Comparison of ENCODE assay signal across 21 cellular contexts in the genomic region with DNA sequence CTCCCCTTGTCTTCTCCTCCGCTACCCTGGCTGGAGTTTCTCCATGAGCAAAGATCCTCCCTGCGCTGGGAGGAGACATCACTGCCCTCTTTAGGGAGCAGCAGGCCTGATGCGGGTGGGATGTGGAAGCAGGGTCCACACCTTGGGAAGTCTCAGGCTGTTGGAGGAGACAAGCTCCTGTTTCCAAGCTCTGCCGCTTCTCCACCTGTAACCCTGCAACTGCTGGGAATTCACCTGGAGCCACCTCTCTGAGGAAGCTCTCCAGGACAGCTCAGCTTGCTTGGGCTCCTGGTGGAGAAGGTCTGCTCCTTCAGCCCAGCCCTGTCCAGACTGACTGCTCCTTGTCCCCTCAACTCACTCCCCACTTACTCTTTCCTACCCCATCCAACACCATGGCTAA. TPM values are rescaled to one million over a fixed set of nuclear protein-coding genes. Genes with fewer than 3 reads are reported as not detected.
DNase-seq lines count a peak whose midpoint lies in the region; ATAC-seq and TF ChIP-seq lines count a peak whose summit lies in the region.
"Had no signal": no experiment of that assay in that cellular context is flagged by ENCODE, and none has a peak within 500 bp of the region (broad histone marks: within the 10 kb centered on the region; RNA-seq: fewer than 3 reads in every experiment).

No MANE protein-coding gene starts in this region.

- H2BK5ac ChIP-seq in H9 (ENCODE audit: insufficient read length, low read length), result no peak overlapping the region

- intact Hi-C loops in CD8-positive, alpha-beta T cell (cut with DNase I, micrococcal nuclease), result no loop called here

- no peak overlapping the region for H3K4me3 ChIP-seq in RWPE2 (ENCODE audit: severe bottlenecking)
- H3K4me3 ChIP-seq in CD8-positive, alpha-beta T cell (ENCODE audit: low read depth, low read length), result no peak overlapping the region
- H3K4me3 ChIP-seq: BLaER1 treated with 17β-estradiol and CSF1 and Interleukin-3, amounts not matched to agents 10 nM and 100 nM; HAP-1; K562 had no signal

- H2BK12ac ChIP-seq in H9 (ENCODE audit: insufficient read length, low read depth, low read length), result no peak overlapping the region

- H2BK15ac ChIP-seq in H9 (ENCODE audit: low read depth, low read length), result no peak overlapping the region

- H3K23ac ChIP-seq in H9 (ENCODE audit: insufficient read length, low read depth, low read length), result no peak overlapping the region

- no peak for DNase-seq in H9
- DNase-seq in RWPE2 (ENCODE audit: low spot score), result peak; percentile 35
- DNase-seq in neural crest cell (ENCODE audit: low read depth, low spot score), result no peak
- DNase-seq in HFFc6, result no peak
- no peak for DNase-seq in CD8-positive, alpha-beta T cell
- DNase-seq: CD8-positive, alpha-beta memory T cell; COR-L47; DMS 273 treated with DMSO at 0.1 percent for 48 hours; DMS53; DND-41; EL; GOT3 had no signal

- H3K27ac ChIP-seq in H9 (ENCODE audit: insufficient read length, low read depth, low read length) (no peak overlapping the region), RWPE2 (ENCODE audit: poor library complexity, severe bottlenecking) (no peak overlapping the region)
- H3K27ac ChIP-seq in CD8-positive, alpha-beta T cell (ENCODE audit: low read depth, low read length), result no peak overlapping the region
- H3K27ac ChIP-seq: BLaER1 treated with 17β-estradiol and CSF1 and Interleukin-3, amounts not matched to agents 10 nM and 100 nM; HL-60 had no signal

- H3K56ac ChIP-seq in H9 (ENCODE audit: insufficient read length, low read depth, low read length), result no peak overlapping the region

- H3K79me1 ChIP-seq in H9 (ENCODE audit: insufficient read depth, low read depth, low read length, poor library complexity, severe bottlenecking), result no peaks in the 10 kb centered on the region

- CTCF ChIA-PET in CD8-positive, alpha-beta T cell (lab: Charles Lee), result interaction anchor here (0.7 to 7.8 kb wide), 4 partner anchors 95 to 178 kb away, joined by 3 to 58 read pairs (median 3); a partner anchor contains a TSS

- H3K18ac ChIP-seq in H9 (ENCODE audit: insufficient read length, low read depth, low read length), result no peak overlapping the region

- H2AK5ac ChIP-seq in H9 (ENCODE audit: insufficient read length, low read length), result no peak overlapping the region

- no peak overlapping the region for H3K14ac ChIP-seq in H9 (ENCODE audit: insufficient read depth, low read length)

- H3K4me1 ChIP-seq in H9 (ENCODE audit: insufficient read depth, low read length) (no peaks in the 10 kb centered on the region), RWPE2 (ENCODE audit: insufficient read depth, poor library complexity, severe bottlenecking) (no peaks in the 10 kb centered on the region)
- no peaks in the 10 kb centered on the region for H3K4me1 ChIP-seq in CD8-positive, alpha-beta T cell (ENCODE audit: insufficient read depth, low read length)
- H3K4me1 ChIP-seq: HAP-1 had no signal

- no peak overlapping the region for H3K9ac ChIP-seq in H9 (ENCODE audit: extremely low read depth, insufficient read length, low read length)

- no peak overlapping the region for H3T11ph ChIP-seq in H9 (ENCODE audit: low read length)

- H3K27me3 ChIP-seq in H9 (ENCODE audit: insufficient read depth, low read length) (no peaks in the 10 kb centered on the region), RWPE2 (ENCODE audit: insufficient read depth, poor library complexity, severe bottlenecking) (no peaks in the 10 kb centered on the region)
- no peaks in the 10 kb centered on the region for H3K27me3 ChIP-seq in CD8-positive, alpha-beta T cell (ENCODE audit: insufficient read depth, low read length)
- H3K27me3 ChIP-seq: BLaER1 treated with 17β-estradiol and CSF1 and Interleukin-3, amounts not matched to agents 10 nM and 100 nM had no signal

- H3K4me2 ChIP-seq in H9 (ENCODE audit: insufficient read depth, insufficient read length, low read length), result no peak overlapping the region
- H3K4me2 ChIP-seq: BLaER1 treated with 17β-estradiol and CSF1 and Interleukin-3, amounts not matched to agents 10 nM and 100 nM had no signal

- no peak overlapping the region for H2BK20ac ChIP-seq in H9 (ENCODE audit: low read depth, low read length, poor library complexity, severe bottlenecking)

- POLR2A ChIA-PET in CD8-positive, alpha-beta T cell (lab: Charles Lee), result no interaction called here

- H4K20me1 ChIP-seq in H9 (ENCODE audit: control insufficient read depth, insufficient read depth, insufficient read length), result no peaks in the 10 kb centered on the region

- TF ChIP-seq CTCF in H9 (conservative IDR thresholded peaks at IDR 0.05), result no peak
- TF ChIP-seq CTCF in RWPE2 (IDR thresholded peaks at IDR 0.05; ENCODE audit: poor library complexity, severe bottlenecking), result no peak
- no peak for TF ChIP-seq CTCF in neural crest cell (conservative IDR thresholded peaks at IDR 0.05)
- TF ChIP-seq CTCF in HFFc6 (IDR thresholded peaks at IDR 0.05), result no peak
- no peak for TF ChIP-seq CTCF in CD8-positive, alpha-beta T cell (IDR thresholded peaks at IDR 0.05)

- WGBS in H9 (ENCODE audit: extremely low coverage, insufficient read length, low lambda C conversion rate), result no CpG with 5 or more reads among the region's 4 CpGs

- no peak for ATAC-seq in RWPE2 (ENCODE audit: low read depth)
- no peak for ATAC-seq in GM21390 (IDR thresholded peaks at IDR 0.05; ENCODE audit: unreplicated experiment)
- no peak for ATAC-seq in CD8-positive, alpha-beta T cell
- ATAC-seq: K562 had no signal

- H3K9me3 Mint-ChIP-seq in H9 (no peaks in the 10 kb centered on the region), neural crest cell (no peaks in the 10 kb centered on the region), HFFc6 (no peaks in the 10 kb centered on the region)
- H3K9me3 Mint-ChIP-seq in CD8-positive, alpha-beta T cell, result no peaks in the 10 kb centered on the region
- H3K9me3 Mint-ChIP-seq: CD8-positive, alpha-beta memory T cell had no signal

- H3K23me2 ChIP-seq in H9 (ENCODE audit: insufficient read length, low read depth, low read length, poor library complexity, severe bottlenecking), result no peaks in the 10 kb centered on the region

- H2BK120ac ChIP-seq in H9 (ENCODE audit: low read depth, low read length, poor library complexity, severe bottlenecking), result no peak overlapping the region

- H3K4me3 Mint-ChIP-seq in H9, result no peak overlapping the region
- H3K4me3 Mint-ChIP-seq in neural crest cell, result no peak overlapping the region
- no peak overlapping the region for H3K4me3 Mint-ChIP-seq in HFFc6
- H3K4me3 Mint-ChIP-seq in CD8-positive, alpha-beta T cell, result no peak overlapping the region
- H3K4me3 Mint-ChIP-seq: B cell; CD8-positive, alpha-beta memory T cell had no signal

- H4K91ac ChIP-seq in H9 (ENCODE audit: insufficient read length, low read depth, low read length), result no peak overlapping the region

- H4K8ac ChIP-seq in H9 (replicated peaks; ENCODE audit: insufficient read length, low read depth, low read length), result no peak overlapping the region

- H3K9me3 ChIP-seq in H9 (ENCODE audit: control insufficient read depth, low read depth, low read length) (no peaks in the 10 kb centered on the region), RWPE2 (ENCODE audit: severe bottlenecking) (no peaks in the 10 kb centered on the region)
- no peaks in the 10 kb centered on the region for H3K9me3 ChIP-seq in CD8-positive, alpha-beta T cell (ENCODE audit: low read length)
- H3K9me3 ChIP-seq: BLaER1 treated with 17β-estradiol and CSF1 and Interleukin-3, amounts not matched to agents 10 nM and 100 nM; HAP-1 had no signal

- H2AFZ ChIP-seq in H9 (ENCODE audit: low read length), result no peak overlapping the region

- H3K27me3 Mint-ChIP-seq in H9 (ENCODE audit: low read depth) (no peaks in the 10 kb centered on the region), neural crest cell (ENCODE audit: low read depth) (no peaks in the 10 kb centered on the region), HFFc6 (ENCODE audit: insufficient read depth) (no peaks in the 10 kb centered on the region; the same call in 1 of the 2 replicates)
- H3K27me3 Mint-ChIP-seq in CD8-positive, alpha-beta T cell (ENCODE audit: low read depth), result no peaks in the 10 kb centered on the region
- H3K27me3 Mint-ChIP-seq: B cell had no signal

- no peaks in the 10 kb centered on the region for H3K79me2 ChIP-seq in H9 (ENCODE audit: insufficient read depth, low read length)

- H3K36me3 ChIP-seq in RWPE2 (ENCODE audit: low read depth), result peaks cover 93% of the 10 kb centered on the region
- H3K36me3 ChIP-seq in CD8-positive, alpha-beta T cell (ENCODE audit: insufficient read depth, low read length), result peaks cover 20% of the 10 kb centered on the region

- no peak overlapping the region for H4K5ac ChIP-seq in H9 (ENCODE audit: insufficient read length, low read depth, low read length)

- H3K36me3 Mint-ChIP-seq in H9 (ENCODE audit: insufficient read depth in 1 of 3, low read depth in 3 of 3) (peaks cover 20 to 60% (median 41%) of the 10 kb centered on the region in 3 experiments; a peak in 6 of 7 replicates), neural crest cell (ENCODE audit: low read depth) (peaks cover 3% of the 10 kb centered on the region), HFFc6 (ENCODE audit: low read depth) (no peaks in the 10 kb centered on the region)
- peaks cover 65% of the 10 kb centered on the region for H3K36me3 Mint-ChIP-seq in CD8-positive, alpha-beta T cell

- H3K27ac Mint-ChIP-seq in H9 (peak overlapping the region in 2 of 3 experiments; percentile 59 to 62; a peak in 3 of 7 replicates), neural crest cell (ENCODE audit: unreplicated experiment) (peak overlapping the region; percentile 57), HFFc6 (no peak overlapping the region)
- no peak overlapping the region for H3K27ac Mint-ChIP-seq in CD8-positive, alpha-beta T cell
- H3K27ac Mint-ChIP-seq: B cell had no signal

- H3K4ac ChIP-seq in H9 (ENCODE audit: low read depth, low read length), result no peak overlapping the region

- H3K4me1 Mint-ChIP-seq in H9 (peaks cover 3 to 18% of the 10 kb centered on the region in 2 experiments), neural crest cell (no peaks in the 10 kb centered on the region), HFFc6 (ENCODE audit: low read depth) (no peaks in the 10 kb centered on the region; the same call in 1 of the 2 replicates)
- peaks cover 6% of the 10 kb centered on the region for H3K4me1 Mint-ChIP-seq in CD8-positive, alpha-beta T cell (ENCODE audit: low read depth)

RNA-seq across cellular contexts. Expression of a gene that starts 14.8 kb away (rescaled TPM):
- 4.0 and 4.4 TPM in 2 replicates for total RNA-seq in H9 (2021)
- total RNA-seq in neural crest cell, result 1.7 and 1.8 TPM in 2 replicates
- total RNA-seq in HFFc6 (2021; fragmentation: NEBNext Ultra II Directional; extraction: Animal tissue kit (Norgen Biotek cat#: 25700)), result 1 to 10 TPM in 4 of 6 experiments, under 1 TPM in 2; 0.95 to 1.6 (median 1.4) TPM
- total RNA-seq in CD8-positive, alpha-beta T cell, result 10 to 100 TPM; 29.4 to 33.8 TPM
- total RNA-seq: G401 had no signal

RNA-seq across cellular contexts. Expression of a gene that starts 18.4 kb away (rescaled TPM):
- total RNA-seq in H9 (2021) (0.31 and 0.61 TPM in 2 replicates), neural crest cell (0.21 TPM in 1 of 2 replicates, not detected in the other)
- total RNA-seq in HFFc6 (2021; fragmentation: NEBNext Ultra II Directional; extraction: Animal tissue kit (Norgen Biotek cat#: 25700)), result under 1 TPM in 3 of 6 experiments, not detected in 3; 0.07 to 0.15 (median 0.07) TPM
- 1 to 10 TPM; 5.5 to 6.1 TPM for total RNA-seq in CD8-positive, alpha-beta T cell
- total RNA-seq: A172, G401, HT1080, K562 had no signal

RNA-seq across cellular contexts. Expression of a gene that starts 47.6 kb away (rescaled TPM):
- not detected in 2 replicates for total RNA-seq in H9 (2021)
- not detected in 2 replicates for total RNA-seq in neural crest cell
- total RNA-seq in HFFc6 (2021; fragmentation: NEBNext Ultra II Directional; extraction: Animal tissue kit (Norgen Biotek cat#: 25700)), result not detected
- total RNA-seq in CD8-positive, alpha-beta T cell, result not detected
- total RNA-seq: A172; B cell; CD8-positive, alpha-beta memory T cell; G401; HT1080; K562 had no signal

RNA-seq across cellular contexts. Expression of a gene that starts 51.3 kb away (rescaled TPM):
- total RNA-seq in H9 (2021), result 64.3 and 68.8 TPM in 2 replicates
- 73.0 and 76.6 TPM in 2 replicates for total RNA-seq in neural crest cell
- total RNA-seq in HFFc6 (2021; fragmentation: NEBNext Ultra II Directional; extraction: Animal tissue kit (Norgen Biotek cat#: 25700)), result 10 to 100 TPM; 68.5 to 82.4 (median 71.6) TPM
- 10 to 100 TPM; 85.9 to 86.0 TPM for total RNA-seq in CD8-positive, alpha-beta T cell

RNA-seq across cellular contexts. Expression of a gene that starts 55.4 kb away (rescaled TPM):
- total RNA-seq in H9 (2021) (74.9 and 80.6 TPM in 2 replicates), neural crest cell (67.7 and 68.3 TPM in 2 replicates)
- total RNA-seq in HFFc6 (2021; fragmentation: NEBNext Ultra II Directional; extraction: Animal tissue kit (Norgen Biotek cat#: 25700)), result 10 to 100 TPM; 61.9 to 78.6 (median 64.4) TPM
- total RNA-seq in CD8-positive, alpha-beta T cell, result 10 to 100 TPM; 15.8 to 16.3 TPM

Comparison
In these comparisons a context has a peak if more than half of its experiments do, and no peak if none do; other contexts are left out.
1. H3K27ac Mint-ChIP-seq: peak in H9 (2 of 3) and neural crest cell (single experiment); none in HFFc6 (single experiment) and CD8-positive, alpha-beta T cell (single experiment).